ENCODE assay signal across 25 cellular contexts in the genomic region with DNA sequence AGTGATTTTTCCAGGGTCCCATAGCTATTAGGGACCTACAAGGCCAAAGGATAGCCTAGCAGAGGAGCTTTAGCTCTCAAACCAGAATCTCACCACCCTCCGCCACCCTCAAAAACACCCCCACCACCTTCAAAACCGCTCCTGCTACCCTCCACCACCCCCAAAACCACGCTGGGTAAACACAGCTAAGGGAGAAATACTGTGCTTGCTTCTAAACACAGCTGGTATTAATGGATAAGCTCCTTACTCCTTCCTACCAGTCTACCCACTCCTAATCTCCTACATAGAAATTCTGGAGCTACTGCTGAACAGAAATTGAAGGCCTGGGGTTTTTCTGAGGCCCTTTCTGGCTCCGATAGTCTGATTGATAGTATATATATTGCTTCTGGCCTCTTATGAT. TPM values are rescaled to one million over a fixed set of nuclear protein-coding genes. Genes with fewer than 3 reads are reported as not detected.
"Had no signal": no experiment of that assay in that cellular context is flagged by ENCODE, and none has a peak within 500 bp of the region (broad histone marks: within the 10 kb centered on the region; RNA-seq: fewer than 3 reads in every experiment).

No MANE protein-coding gene starts in this region.

- H3K4me3 Mint-ChIP-seq: activated CD4-positive, alpha-beta memory T cell treated with anti-CD3 and anti-CD28 coated beads for 36 hours; activated CD4-positive, alpha-beta T cell treated with anti-CD3 and anti-CD28 coated beads, Interleukin-2, amount 10 ng/mL, durations not matched to agents 7 days and 5 days; activated naive CD8-positive, alpha-beta T cell treated with anti-CD3 and anti-CD28 coated beads, Interleukin-2, amount 10 ng/mL, durations not matched to agents 7 days and 5 days; activated T-cell treated with anti-CD3 and anti-CD28 coated beads, Interleukin-2, amount 50 U/mL, for 72 hours had no signal

- H3K27ac Mint-ChIP-seq: activated CD4-positive, alpha-beta memory T cell treated with anti-CD3 and anti-CD28 coated beads for 36 hours; activated CD4-positive, alpha-beta T cell treated with anti-CD3 and anti-CD28 coated beads, Interleukin-2, amount 10 ng/mL, durations not matched to agents 7 days and 5 days; activated naive CD8-positive, alpha-beta T cell treated with anti-CD3 and anti-CD28 coated beads, Interleukin-2, amount 10 ng/mL, durations not matched to agents 7 days and 5 days; activated T-cell treated with anti-CD3 and anti-CD28 coated beads, Interleukin-2, amount 50 U/mL, for 72 hours; activated T-helper 2 cell treated with anti-CD3 and anti-CD28 coated beads, Interferon-gamma antibody, Interleukin-2, Interleukin-4, amounts not matched to agents 10 μg/mL and 5 μg/mL and 100 μg/mL, durations not matched to agents 14 hours and 24 hours and 36 hours had no signal

- ATAC-seq: activated T-cell treated with anti-CD3 and anti-CD28 coated beads, Interleukin-2, amount 50 U/mL, for 72 hours had no signal

- DNase-seq: activated CD4-positive, alpha-beta memory T cell treated with anti-CD3 and anti-CD28 coated beads for 36 hours; activated CD4-positive, alpha-beta T cell treated with anti-CD3 and anti-CD28 coated beads, Interleukin-2, amount 10 ng/mL, durations not matched to agents 7 days and 5 days; activated CD4-positive, CD25-positive, alpha-beta regulatory T cell; activated gamma-delta T cell treated with Interleukin-2 at 50 U/mL for 16 hours; activated naive CD4-positive, alpha-beta T cell treated with anti-CD3 and anti-CD28 coated beads, Interleukin-2, amount 50 U/mL, for 16 hours; activated naive CD8-positive, alpha-beta T cell treated with anti-CD3 and anti-CD28 coated beads, Interleukin-2, amount 10 ng/mL, durations not matched to agents 7 days and 5 days; activated T-cell treated with anti-CD3 and anti-CD28 coated beads, Interleukin-2, amount 50 U/mL, for 72 hours; aorta; central memory CD4-positive, alpha-beta T cell; Kasumi-1; NCI-H1105 treated with DMSO at 0.1 percent for 48 hours; NCI-H1436 treated with DMSO at 0.1 percent for 48 hours; NCI-H187 treated with DMSO at 0.1 percent for 48 hours; NCI-H2081 treated with DMSO at 0.1 percent for 48 hours; NCI-H446; NK-92 treated with Interleukin-12 subunit alpha and Interleukin-12 subunit beta, amount 100 ng/mL, for 24 hours; OCI-M1; Peyer's patch; Right ventricle myocardium superior; SJCRH30; SK-N-SH; T-helper 1 cell had no signal

- H3K9me3 Mint-ChIP-seq: activated CD4-positive, alpha-beta memory T cell treated with anti-CD3 and anti-CD28 coated beads for 36 hours; activated naive CD8-positive, alpha-beta T cell treated with anti-CD3 and anti-CD28 coated beads, Interleukin-2, amount 10 ng/mL, durations not matched to agents 7 days and 5 days; activated T-cell treated with anti-CD3 and anti-CD28 coated beads, Interleukin-2, amount 50 U/mL, for 72 hours had no signal

- H3K36me3 Mint-ChIP-seq: activated CD4-positive, alpha-beta memory T cell treated with anti-CD3 and anti-CD28 coated beads for 36 hours had no signal

RNA-seq across cellular contexts. Expression of gene MMP2, which starts 27.7 kb away (rescaled TPM):
- total RNA-seq: activated CD4-positive, alpha-beta memory T cell treated with anti-CD3 and anti-CD28 coated beads for 36 hours; activated CD4-positive, alpha-beta T cell treated with anti-CD3 and anti-CD28 coated beads, Interleukin-2, amount 10 ng/mL, durations not matched to agents 7 days and 5 days; activated CD8-positive, alpha-beta memory T cell treated with anti-CD3 and anti-CD28 coated beads for 36 hours; activated T-cell treated with anti-CD3 and anti-CD28 coated beads, Interleukin-2, amount 50 U/mL, for 72 hours; T-helper 2 cell treated with Interferon-gamma antibody and Interleukin-4, amounts not matched to agents 100 ng/mL and 5 ng/mL, for 36 hours had no signal

RNA-seq across cellular contexts. Expression of gene CAPNS2, which starts 59.8 kb away (rescaled TPM):
- total RNA-seq: activated CD4-positive, alpha-beta memory T cell treated with anti-CD3 and anti-CD28 coated beads for 36 hours; activated CD4-positive, alpha-beta T cell treated with anti-CD3 and anti-CD28 coated beads, Interleukin-2, amount 10 ng/mL, durations not matched to agents 7 days and 5 days; activated CD8-positive, alpha-beta memory T cell treated with anti-CD3 and anti-CD28 coated beads for 36 hours; activated naive CD8-positive, alpha-beta T cell treated with anti-CD3 and anti-CD28 coated beads, Interleukin-2, amount 10 ng/mL, durations not matched to agents 7 days and 5 days; activated T-cell treated with anti-CD3 and anti-CD28 coated beads, Interleukin-2, amount 50 U/mL, for 72 hours; activated T-helper 2 cell treated with anti-CD3 and anti-CD28 coated beads, Interferon-gamma antibody, Interleukin-2, Interleukin-4, amounts not matched to agents 10 μg/mL and 5 μg/mL and 100 μg/mL, durations not matched to agents 14 hours and 24 hours and 36 hours; Right ventricle myocardium superior; SJCRH30 had no signal
